16 cellular contexts compared by ENCODE assay signal in genomic region chr6:91303326-91303725, GRCh38.
DNase-seq lines count a peak whose midpoint lies in the region; ATAC-seq lines count a peak whose summit lies in the region.
"Had no signal": no experiment of that assay in that cellular context is flagged by ENCODE, and none has a peak within 500 bp of the region (broad histone marks: within the 10 kb centered on the region; RNA-seq: fewer than 3 reads in every experiment).

No MANE protein-coding gene starts in this region.

- H3K36me3 ChIP-seq in neuronal stem cell (replicated peaks in 1 of 2; ENCODE audit: control insufficient read depth in 2 of 2, insufficient read depth in 2 of 2, low read length in 2 of 2): no peaks in the 10 kb centered on the region
- H3K36me3 ChIP-seq: BLaER1 treated with 17β-estradiol and CSF1 and Interleukin-3, amounts not matched to agents 10 nM and 100 nM had no signal

- no peak overlapping the region for H3K9ac ChIP-seq in neuronal stem cell (ENCODE audit: low read depth, low read length, poor library complexity)
- H3K9ac ChIP-seq: BLaER1 treated with 17β-estradiol and CSF1 and Interleukin-3, amounts not matched to agents 10 nM and 100 nM had no signal

- H4K91ac ChIP-seq in neuronal stem cell (ENCODE audit: low read depth, low read length, poor library complexity): no peak overlapping the region

- no peak overlapping the region for H3K4me3 ChIP-seq in neuronal stem cell (ENCODE audit: low read length in 2 of 2)
- H3K4me3 ChIP-seq: A549; BLaER1 treated with 17β-estradiol and CSF1 and Interleukin-3, amounts not matched to agents 10 nM and 100 nM had no signal

- H3K4me2 ChIP-seq in neuronal stem cell (ENCODE audit: insufficient read depth, low read length, poor library complexity, severe bottlenecking): no peak overlapping the region
- H3K4me2 ChIP-seq: A549; BLaER1 treated with 17β-estradiol and CSF1 and Interleukin-3, amounts not matched to agents 10 nM and 100 nM had no signal

- no peak overlapping the region for H3K4ac ChIP-seq in neuronal stem cell (ENCODE audit: low read length)

- no peaks in the 10 kb centered on the region for H3K9me3 ChIP-seq in neuronal stem cell (replicated peaks in 1 of 2; ENCODE audit: control insufficient read depth in 2 of 2, insufficient read depth in 1 of 2, low read depth in 1 of 2, low read length in 2 of 2)
- H3K9me3 ChIP-seq: A549, Caco-2 had no signal

- no peak overlapping the region for H3K27ac ChIP-seq in neuronal stem cell (replicated peaks; ENCODE audit: low read length)
- H3K27ac ChIP-seq: 22Rv1; A549; BLaER1 treated with 17β-estradiol and CSF1 and Interleukin-3, amounts not matched to agents 10 nM and 100 nM; C4-2B had no signal

- H2BK120ac ChIP-seq in neuronal stem cell (ENCODE audit: low read depth, low read length): peak overlapping the region; percentile 91

- no peaks in the 10 kb centered on the region for H3K79me1 ChIP-seq in neuronal stem cell (ENCODE audit: low read depth, low read length)

- DNase-seq in Right ventricle myocardium inferior (ENCODE audit: missing footprints) (peak; percentile 26), left ventricle myocardium superior (no peak), neuronal stem cell (ENCODE audit: low spot score) (no peak), UCSD-AML1 (lab: John Stamatoyannopoulos, UW; ENCODE audit: unreplicated experiment) (no peak)
- DNase-seq in activated CD4-positive, CD25-positive, alpha-beta regulatory T cell treated with anti-CD3 and anti-CD28 coated beads, Interleukin-2, amount 50 U/mL, for 72 hours: no peak
- DNase-seq: AML-193; Caco-2; Calu3; CD4-positive, alpha-beta T cell; CD8-positive, alpha-beta T cell; DMS79 treated with DMSO at 0.1 percent for 48 hours; GF-D8 had no signal

- H3K18ac ChIP-seq in neuronal stem cell (ENCODE audit: low read length): no peak overlapping the region

- no peak overlapping the region for H2AFZ ChIP-seq in neuronal stem cell (ENCODE audit: low read length)

- H4K8ac ChIP-seq in neuronal stem cell (ENCODE audit: low read depth, low read length): no peak overlapping the region

- no peak overlapping the region for H2BK5ac ChIP-seq in neuronal stem cell (ENCODE audit: low read length)

- H3K23ac ChIP-seq in neuronal stem cell (ENCODE audit: low read depth, low read length, poor library complexity): no peak overlapping the region

- WGBS in neuronal stem cell (ENCODE audit: extremely low coverage in 2 of 2, insufficient read length in 2 of 2, insufficient replicate concordance in 1 of 2), 2 donors: no CpG with 5 or more reads among the region's 12 CpGs

- no peak overlapping the region for H2AK5ac ChIP-seq in neuronal stem cell (ENCODE audit: low read depth, low read length)

- ATAC-seq in Right ventricle myocardium inferior (no peak), left ventricle myocardium superior (no peak)
- ATAC-seq: A549; CD8-positive, alpha-beta T cell had no signal

- no peak overlapping the region for H2BK15ac ChIP-seq in neuronal stem cell (ENCODE audit: low read length)

- H3K4me1 ChIP-seq in neuronal stem cell (ENCODE audit: control insufficient read depth in 2 of 2, insufficient read depth in 1 of 2, low read depth in 1 of 2, low read length in 2 of 2): peaks cover 3% of the 10 kb centered on the region in 2 donors
- H3K4me1 ChIP-seq: A549; BLaER1 treated with 17β-estradiol and CSF1 and Interleukin-3, amounts not matched to agents 10 nM and 100 nM; Caco-2 had no signal

- peak overlapping the region; percentile 71 for H3K14ac ChIP-seq in neuronal stem cell (ENCODE audit: low read length)

- peaks cover 0 to 15% (median 3%) of the 10 kb centered on the region in 3 experiments for H3K27me3 ChIP-seq in neuronal stem cell (ENCODE audit: control insufficient read depth in 3 of 3, insufficient read depth in 3 of 3, low read depth in 1 of 3, low read length in 3 of 3)
- H3K27me3 ChIP-seq: BLaER1 treated with 17β-estradiol and CSF1 and Interleukin-3, amounts not matched to agents 10 nM and 100 nM had no signal

- intact Hi-C loops in Right ventricle myocardium inferior (cut with DNase I) (no loop called here), left ventricle myocardium superior (cut with micrococcal nuclease) (no loop called here)

- H2BK12ac ChIP-seq in neuronal stem cell (ENCODE audit: low read length): no peak overlapping the region
